9 cellular contexts compared by ENCODE assay signal in genomic region chr3:62229908-62230307, GRCh38.
DNase-seq lines count a peak whose midpoint lies in the region; ATAC-seq and TF ChIP-seq lines count a peak whose summit lies in the region.
"Had no signal": no experiment of that assay in that cellular context is flagged by ENCODE, and none has a peak within 500 bp of the region (broad histone marks: within the 10 kb centered on the region; RNA-seq: fewer than 3 reads in every experiment).

No MANE protein-coding gene starts in this region.

- CTCF ChIA-PET in PC-3 (lab: Charles Lee) = no interaction called here

- POLR2A ChIA-PET in PC-3 (lab: Charles Lee; ENCODE audit: unreplicated experiment) = no interaction called here

- H3K9ac ChIP-seq in PC-3 (ENCODE audit: low read length) (no peak overlapping the region), fibroblast of lung (ENCODE audit: insufficient read depth, low read length) (no peak overlapping the region)

- H3K79me2 ChIP-seq in PC-3 (ENCODE audit: low read length) = no peaks in the 10 kb centered on the region
- no peaks in the 10 kb centered on the region for H3K79me2 ChIP-seq in fibroblast of lung (ENCODE audit: control insufficient read depth, insufficient read depth, low read length)

- no peaks in the 10 kb centered on the region for H3K27me3 ChIP-seq in PC-3 (ENCODE audit: low read length)
- no peaks in the 10 kb centered on the region for H3K27me3 ChIP-seq in fibroblast of lung (ENCODE audit: control insufficient read depth, insufficient read depth, low read length)
- H3K27me3 ChIP-seq in tibial nerve = no peaks in the 10 kb centered on the region

- in situ Hi-C loops in ACHN (cut with HindIII; ENCODE audit: low pct_ligation_motif_present, low pct_unique_long_range_greater_than_20kb, low sequenced_read_pairs) = no loop called here

- H3F3A ChIP-seq in PC-3 (ENCODE audit: low read length, unreplicated experiment) = no peaks in the 10 kb centered on the region

- no TSS peak for BruUV-seq in PC-3 (replicated peaks; lab: Mats Ljungman, UMichigan)

- no peaks in the 10 kb centered on the region for H3K9me2 ChIP-seq in PC-3 (replicated peaks; ENCODE audit: low read length)

- H2AFZ ChIP-seq in PC-3 (ENCODE audit: low read length) = no peak overlapping the region
- no peak overlapping the region for H2AFZ ChIP-seq in fibroblast of lung (ENCODE audit: low read length)

- H3K4me3 ChIP-seq in PC-3 (ENCODE audit: low read length) (no peak overlapping the region), fibroblast of lung (replicated peaks in 1 of 4; ENCODE audit: control extremely low read depth in 1 of 4, insufficient read depth in 1 of 4, low read depth in 3 of 4, low read length in 4 of 4) (no peak overlapping the region), tibial nerve (no peak overlapping the region)

- H3K27ac ChIP-seq in PC-3 (ENCODE audit: low read length) = no peak overlapping the region
- H3K27ac ChIP-seq in fibroblast of lung (ENCODE audit: insufficient read depth, low read length) = no peak overlapping the region
- H3K27ac ChIP-seq in tibial nerve = no peak overlapping the region

- no peak for TF ChIP-seq POLR2A in tibial nerve (IDR thresholded peaks at IDR 0.05)

- H3K4me2 ChIP-seq in PC-3 (ENCODE audit: low read length) (no peak overlapping the region), fibroblast of lung (ENCODE audit: extremely low read depth, insufficient read depth, low read length) (no peak overlapping the region)

- 31 to 41% methylated on average over 1 of the region's 1 CpG for WGBS in tibial nerve, 2 donors

- no peaks in the 10 kb centered on the region for H3K4me1 ChIP-seq in PC-3 (ENCODE audit: insufficient read depth, low read length)
- no peaks in the 10 kb centered on the region for H3K4me1 ChIP-seq in fibroblast of lung (ENCODE audit: control insufficient read depth, extremely low read depth, insufficient read depth, low read length)
- no peaks in the 10 kb centered on the region for H3K4me1 ChIP-seq in tibial nerve

- H4K20me1 ChIP-seq in PC-3 (ENCODE audit: low read length) = no peaks in the 10 kb centered on the region
- H4K20me1 ChIP-seq in fibroblast of lung (ENCODE audit: control insufficient read depth, extremely low read depth, insufficient read depth, low read length) = no peaks in the 10 kb centered on the region

- TF ChIP-seq CTCF in GM12874 (IDR thresholded peaks at IDR 0.05; ENCODE audit: insufficient read depth, low read depth, low read length) = peak; percentile 23; the same call in 1 of the 2 replicates
- TF ChIP-seq CTCF in PC-3 (conservative IDR thresholded peaks at IDR 0.05; ENCODE audit: low read depth, low read length) = peak; percentile 38; the same call in 1 of the 2 replicates
- peak; percentile 13 to 46 for TF ChIP-seq CTCF in fibroblast of lung (conservative IDR thresholded peaks at IDR 0.05 in 1 of 2, IDR thresholded peaks at IDR 0.05 in 1 of 2; ENCODE audit: low read depth in 1 of 2, low read length in 2 of 2)
- TF ChIP-seq CTCF in tibial nerve (IDR thresholded peaks at IDR 0.05) = no peak

- peak; percentile 27 for DNase-seq in ACHN
- DNase-seq in PC-3 = peak; percentile 8
- peak; percentile 14 to 22 for DNase-seq in fibroblast of lung (ENCODE audit: low read depth in 2 of 2)
- DNase-seq in nucleus accumbens (lab: John Stamatoyannopoulos, UW) = no peak
- DNase-seq in activated naive CD4-positive, alpha-beta T cell treated with anti-CD3 and anti-CD28 coated beads, Interleukin-2, amount 50 U/mL, for 16 hours = no peak
- DNase-seq in tibial nerve (ENCODE audit: low spot score in 2 of 2) = no peak

- H3K9me3 ChIP-seq in PC-3 (ENCODE audit: low read length) (no peaks in the 10 kb centered on the region), fibroblast of lung (ENCODE audit: control insufficient read depth, insufficient read depth, low read depth, low read length) (no peaks in the 10 kb centered on the region), tibial nerve (no peaks in the 10 kb centered on the region)

- no peak for ATAC-seq in PC-3
- ATAC-seq in HG02571 (IDR thresholded peaks at IDR 0.05; ENCODE audit: unreplicated experiment) = no peak
- ATAC-seq: activated T-helper 17 cell treated with anti-CD3 and anti-CD28 coated beads, Interleukin-2, amount 50 U/mL, for 72 hours had no signal

- intact Hi-C loops in PC-3 (cut with micrococcal nuclease) = no loop called here

- H3K36me3 ChIP-seq in PC-3 (ENCODE audit: low read depth, low read length) = no peaks in the 10 kb centered on the region
- no peaks in the 10 kb centered on the region for H3K36me3 ChIP-seq in fibroblast of lung (ENCODE audit: control insufficient read depth, insufficient read depth, low read length)
- peaks cover 0 to 3% (median 0%) of the 10 kb centered on the region in 3 donors for H3K36me3 ChIP-seq in tibial nerve

- no peak for TF ChIP-seq EP300 in tibial nerve (IDR thresholded peaks at IDR 0.05)

Comparison
In these comparisons a context has a peak if more than half of its experiments do, and no peak if none do; other contexts are left out.
1. DNase-seq: peak in ACHN (single experiment), PC-3 (single experiment) and fibroblast of lung (2 of 2); none in nucleus accumbens (0 of 56), activated naive CD4-positive, alpha-beta T cell treated with anti-CD3 and anti-CD28 coated beads, Interleukin-2, amount 50 U/mL, for 16 hours (single experiment) and tibial nerve (0 of 2).
2. CTCF ChIP-seq: peak in GM12874 (single experiment), PC-3 (single experiment) and fibroblast of lung (2 of 2); none in tibial nerve (0 of 5).